In genomic region chr1:205354259-205354904, GRCh38 we compare ENCODE assay signal across 8 cellular contexts. TPM values are rescaled to one million over a fixed set of nuclear protein-coding genes. Genes with fewer than 3 reads are reported as not detected.
DNase-seq lines count a peak whose midpoint lies in the region; ATAC-seq and TF ChIP-seq lines count a peak whose summit lies in the region.

No MANE protein-coding gene starts in this region.

- no peaks in the 10 kb centered on the region for H3K27me3 ChIP-seq in NT2/D1 (ENCODE audit: insufficient read depth, insufficient read length)
- H3K27me3 ChIP-seq in upper lobe of left lung: no peaks in the 10 kb centered on the region

- peak; percentile 90 for TF ChIP-seq CTCF in neural crest cell (conservative IDR thresholded peaks at IDR 0.05)
- peak; percentile 65 to 78 (median 73) for TF ChIP-seq CTCF in upper lobe of left lung (IDR thresholded peaks at IDR 0.05)

- peak overlapping the region; percentile 60 for H3K4me3 Mint-ChIP-seq in neural crest cell

- H3K4me1 ChIP-seq in NT2/D1 (ENCODE audit: insufficient read depth, insufficient read length) (peaks cover 38% of the 10 kb centered on the region), upper lobe of left lung (peaks cover 0 to 15% (median under 1%) of the 10 kb centered on the region in 4 donors)

- WGBS in upper lobe of left lung, 2 donors: 26 to 30% methylated on average over 3 of the region's 3 CpGs

- H3K27me3 Mint-ChIP-seq in neural crest cell (ENCODE audit: low read depth): no peaks in the 10 kb centered on the region

- H3K36me3 ChIP-seq in NT2/D1 (ENCODE audit: insufficient read depth, insufficient read length, low read length): no peaks in the 10 kb centered on the region
- no peaks in the 10 kb centered on the region for H3K36me3 ChIP-seq in upper lobe of left lung

- no peak for TF ChIP-seq EP300 in upper lobe of left lung (IDR thresholded peaks at IDR 0.05)

- CTCF ChIA-PET in HEK293T (lab: Yijun Ruan, JAX): interaction anchor here (0.6 to 2.4 kb wide), 35 partner anchors 9 to 789 kb away, joined by 3 to 16 read pairs (median 3); no protein-coding TSS in a partner anchor

- peaks cover 75% of the 10 kb centered on the region for H3K4me1 Mint-ChIP-seq in neural crest cell

- DNase-seq in AML-193 (lab: John Stamatoyannopoulos, UW) (peak; percentile 48 to 55), HEK293T (ENCODE audit: extremely low spot score) (peak; percentile 71), NT2/D1 (ENCODE audit: low read depth, low spot score) (peak; percentile 84), neural crest cell (ENCODE audit: low read depth, low spot score) (peak; percentile 75), upper lobe of left lung (peak in 1 of 2 donors; percentile 51)
- DNase-seq in activated CD8-positive, alpha-beta memory T cell treated with anti-CD3 and anti-CD28 coated beads, Interleukin-2, amount 50 U/mL, for 48 hours: peak; percentile 61

- POLR2A ChIA-PET in HEK293T (lab: Yijun Ruan, JAX): interaction anchor here (0.5 kb wide), 1 partner anchor 75 kb away, joined by 3 read pairs; no protein-coding TSS in a partner anchor

- no peaks in the 10 kb centered on the region for H3K9me3 ChIP-seq in NT2/D1 (ENCODE audit: insufficient read depth, low read length)
- no peaks in the 10 kb centered on the region for H3K9me3 ChIP-seq in upper lobe of left lung

- no peak for TF ChIP-seq POLR2A in upper lobe of left lung (IDR thresholded peaks at IDR 0.05)

- H3K36me3 Mint-ChIP-seq in neural crest cell (ENCODE audit: low read depth): no peaks in the 10 kb centered on the region

- no peak overlapping the region for H3K27ac Mint-ChIP-seq in neural crest cell (ENCODE audit: unreplicated experiment)

- ATAC-seq in esophagus mucosa: peak; percentile 24
- peak; percentile 66 to 75 for ATAC-seq in upper lobe of left lung (ENCODE audit: low FRiP score in 2 of 2)
- ATAC-seq in GM18511 (IDR thresholded peaks at IDR 0.05; ENCODE audit: unreplicated experiment): no peak

- H3K4me3 ChIP-seq in NT2/D1 (ENCODE audit: insufficient read length, low read depth) (no peak overlapping the region), upper lobe of left lung (no peak overlapping the region)

- no peak overlapping the region for H3K27ac ChIP-seq in upper lobe of left lung

- no peaks in the 10 kb centered on the region for H3K9me3 Mint-ChIP-seq in neural crest cell

- no peak overlapping the region for H3K9ac ChIP-seq in NT2/D1 (ENCODE audit: insufficient read length, low read depth)

TF ChIP-seq in HEK293T, 16 proteins besides CTCF, POLR2A, EP300 and RAD21:
- TF ChIP-seq TARDBP (IDR thresholded peaks at IDR 0.05) (no peak), NFRKB (IDR thresholded peaks at IDR 0.05) (no peak), PKNOX1 (IDR thresholded peaks at IDR 0.05) (peak; percentile 72)
TF ChIP-seq in HEK293T: peak in this region for 1.

RNA-seq across cellular contexts. Expression of gene KLHDC8A, which starts 2.3 kb away (rescaled TPM):
- 3.1 TPM for total RNA-seq in esophagus mucosa
- 46.6 and 46.7 TPM in 2 replicates for total RNA-seq in neural crest cell
- total RNA-seq in upper lobe of left lung: 1 to 10 TPM in 1 of 6 donors, under 1 TPM in 2, not detected in 3; 0.34 to 1.7 (median 0.37) TPM

RNA-seq across cellular contexts. Expression of gene NUAK2, which starts 32.8 kb away (rescaled TPM):
- total RNA-seq in esophagus mucosa: 28.3 TPM
- 14.7 and 15.4 TPM in 2 replicates for total RNA-seq in neural crest cell
- total RNA-seq in upper lobe of left lung: 10 to 100 TPM in 3 of 6 donors, 1 to 10 TPM in 3; 8.5 to 14.7 (median 10.3) TPM

Comparison
In these comparisons a context has a peak if more than half of its experiments do, and no peak if none do; other contexts are left out.
1. RNA of gene KLHDC8A, which starts 2.3 kb away (total RNA-seq): 46.6 to 46.7 TPM in neural crest cell; 3.1 TPM in esophagus mucosa (single experiment) and 0.34 to 1.7 TPM in upper lobe of left lung; every median in the first group is over 10 times any median in the second.